17 cellular contexts compared by ENCODE assay signal in genomic region chr1:5889901-5890300, GRCh38.
DNase-seq lines count a peak whose midpoint lies in the region; ATAC-seq and TF ChIP-seq lines count a peak whose summit lies in the region.
"Had no signal": no experiment of that assay in that cellular context is flagged by ENCODE, and none has a peak within 500 bp of the region (broad histone marks: within the 10 kb centered on the region; RNA-seq: fewer than 3 reads in every experiment).

No MANE protein-coding gene starts in this region.

- H3K27ac Mint-ChIP-seq in mesothelial cell of epicardium = peak overlapping the region; percentile 27
- H3K27ac Mint-ChIP-seq: CD8-positive, alpha-beta T cell had no signal

- H3K36me3 Mint-ChIP-seq in mesothelial cell of epicardium = peaks cover 14% of the 10 kb centered on the region

- no peaks in the 10 kb centered on the region for H3K27me3 Mint-ChIP-seq in mesothelial cell of epicardium (ENCODE audit: low read depth)

- peaks cover 5% of the 10 kb centered on the region for H3K9me3 Mint-ChIP-seq in mesothelial cell of epicardium
- H3K9me3 Mint-ChIP-seq: CD8-positive, alpha-beta T cell had no signal

- DNase-seq in Right ventricle myocardium superior (peak; percentile 22), cardiac septum (ENCODE audit: low spot score) (no peak), SJCRH30 (peak; percentile 86 to 91), mesothelial cell of epicardium (ENCODE audit: low spot score in 2 of 2, unreplicated experiment in 2 of 2) (no peak), sciatic nerve (ENCODE audit: low spot score) (no peak), NCI-H774 (lab: John Stamatoyannopoulos, UW) (no peak), AG20443 (ENCODE audit: low spot score) (no peak), NCI-H2196 (lab: John Stamatoyannopoulos, UW; ENCODE audit: unreplicated experiment) (no peak)
- DNase-seq: BE2C; CD8-positive, alpha-beta T cell; H7; NCI-H1436; NCI-H2081; NCI-H510A; NCI-H82 had no signal

- H3K27ac ChIP-seq in SJCRH30 = peak overlapping the region; percentile 64
- H3K27ac ChIP-seq: 22Rv1 had no signal

- H3K4me1 Mint-ChIP-seq in mesothelial cell of epicardium = peaks cover 15% of the 10 kb centered on the region

- ATAC-seq in Right ventricle myocardium superior (ENCODE audit: poor library complexity) (no peak), sciatic nerve (peak; percentile 45)
- ATAC-seq: CD8-positive, alpha-beta T cell; Panc1 had no signal

- no peak for TF ChIP-seq CTCF in mesothelial cell of epicardium (IDR thresholded peaks at IDR 0.05; ENCODE audit: unreplicated experiment)

- intact Hi-C loops in Right ventricle myocardium superior (cut with DNase I) (no loop called here), cardiac septum (cut with DNase I) (no loop called here), sciatic nerve (cut with DNase I) (no loop called here)

- no peaks in the 10 kb centered on the region for H3K9me3 ChIP-seq in SJCRH30 (replicated peaks)
- H3K9me3 ChIP-seq: BE2C had no signal

- no peak overlapping the region for H3K4me3 ChIP-seq in SJCRH30

- no peaks in the 10 kb centered on the region for H3K36me3 ChIP-seq in SJCRH30
- H3K36me3 ChIP-seq: BE2C had no signal

- H3K4me1 ChIP-seq in SJCRH30 = peaks cover 30% of the 10 kb centered on the region

- H3K4me3 Mint-ChIP-seq in mesothelial cell of epicardium = no peak overlapping the region
- H3K4me3 Mint-ChIP-seq: CD8-positive, alpha-beta T cell had no signal

- H3K27me3 ChIP-seq in SJCRH30 = no peaks in the 10 kb centered on the region
- H3K27me3 ChIP-seq: BE2C had no signal

Comparison
In these comparisons a context has a peak if more than half of its experiments do, and no peak if none do; other contexts are left out.
1. DNase-seq: peak in Right ventricle myocardium superior (single experiment) and SJCRH30 (2 of 2); none in cardiac septum (single experiment), mesothelial cell of epicardium (0 of 2), sciatic nerve (single experiment), NCI-H774 (single experiment), AG20443 (single experiment) and NCI-H2196 (single experiment).